Comparison of ENCODE assay signal across 28 cellular contexts in genomic region chr4:147594107-147594506, GRCh38. TPM values are rescaled to one million over a fixed set of nuclear protein-coding genes. Genes with fewer than 3 reads are reported as not detected.
A peak's percentile ranks its signal among the peaks of the same experiment; 100 is the strongest.
DNase-seq lines count a peak whose midpoint lies in the region; ATAC-seq, FAIRE-seq and TF ChIP-seq lines count a peak whose summit lies in the region.
"Had no signal": no experiment of that assay in that cellular context is flagged by ENCODE, and none has a peak within 500 bp of the region (broad histone marks: within the 10 kb centered on the region; RNA-seq: fewer than 3 reads in every experiment).

No MANE protein-coding gene starts in this region.

- TF ChIP-seq EP300 in K562 (IDR thresholded peaks at IDR 0.05; ENCODE audit: low read length): no peak

- POLR2A ChIA-PET in HCT116 (lab: Charles Lee): no interaction called here
- POLR2A ChIA-PET in K562 (lab: Yijun Ruan, JAX): no interaction called here

- TF ChIP-seq RAD21 in HCT116 (IDR thresholded peaks at IDR 0.05; ENCODE audit: low read depth) (peak; percentile 43; the same call in 1 of the 2 replicates), K562 (CRISPR knock-in tag; conservative IDR thresholded peaks at IDR 0.05 in 1 of 2, IDR thresholded peaks at IDR 0.05 in 1 of 2) (0 out of 4 replicates have a peak, but pooled peaks of 1 of the 2 experiments have one; percentile 10)

- in situ Hi-C loops in K562 (cut with MboI): loop anchor here (10.0 to 25.0 kb wide), 2 partner anchors 429 to 582 kb away; no protein-coding TSS in a partner anchor

- no peak overlapping the region for H3K4me2 ChIP-seq in HCT116 (ENCODE audit: low read length)
- H3K4me2 ChIP-seq in K562 (ENCODE audit: insufficient read depth, low read length): no peak overlapping the region
- H3K4me2 ChIP-seq: hepatocyte had no signal

- no peak overlapping the region for H3K4me3 ChIP-seq in AG09309 (ENCODE audit: control insufficient read depth, low read depth, low read length)
- H3K4me3 ChIP-seq in HCT116 (replicated peaks in 1 of 2; ENCODE audit: low read depth in 1 of 2, low read length in 2 of 2): no peak overlapping the region
- no peak overlapping the region for H3K4me3 ChIP-seq in K562
- no peak overlapping the region for H3K4me3 ChIP-seq in vagina
- H3K4me3 ChIP-seq: adrenal gland, breast epithelium, hepatocyte, lower lobe of right lung, psoas muscle, testis, uterus had no signal

- no peaks in the 10 kb centered on the region for H3K9me2 ChIP-seq in HCT116 (ENCODE audit: insufficient read depth)

- H3K27ac ChIP-seq in HCT116 (ENCODE audit: low read depth, low read length): no peak overlapping the region
- no peak overlapping the region for H3K27ac ChIP-seq in K562 (ENCODE audit: extremely low read depth, low read depth, low read length)
- H3K27ac ChIP-seq in vagina: no peak overlapping the region
- H3K27ac ChIP-seq: adrenal gland, breast epithelium, hepatocyte, lower lobe of right lung, psoas muscle, testis, uterus had no signal

- H2AFZ ChIP-seq in HCT116 (ENCODE audit: low read depth, low read length, poor library complexity, severe bottlenecking) (no peak overlapping the region), K562 (ENCODE audit: low read depth, low read length) (no peak overlapping the region)
- H2AFZ ChIP-seq: hepatocyte had no signal

- H3K9ac ChIP-seq in HCT116 (ENCODE audit: low read length) (no peak overlapping the region), K562 (ENCODE audit: insufficient read depth in 1 of 2, low read depth in 2 of 2, low read length in 2 of 2) (no peak overlapping the region)

- FAIRE-seq in K562 (lab: Jason Lieb, UNC): no peak
- FAIRE-seq: GM12892, small intestine had no signal

- intact Hi-C loops in HCT116 (cut with micrococcal nuclease) (loop anchor here (10.0 kb wide), 1 partner anchor 1249 kb away; no protein-coding TSS in a partner anchor), K562 (cut with micrococcal nuclease) (no loop called here), vagina (cut with DNase I) (loop anchor here (2.0 kb wide), 1 partner anchor 439 kb away; no protein-coding TSS in a partner anchor)

- CTCF ChIA-PET in HCT116 (lab: Charles Lee) (interaction anchor here (5.6 kb wide), 1 partner anchor 272 kb away, joined by 61 read pairs; no protein-coding TSS in a partner anchor), K562 (lab: Yijun Ruan, JAX; ENCODE audit: low intra/inter-chr PET ratio) (no interaction called here)

- peaks cover 0 to 8% of the 10 kb centered on the region in 2 experiments; a peak in 2 of 4 replicates for H3K4me1 ChIP-seq in HCT116 (ENCODE audit: control insufficient read depth in 1 of 2, insufficient read depth in 2 of 2, low read length in 2 of 2)
- no peaks in the 10 kb centered on the region for H3K4me1 ChIP-seq in K562 (replicated peaks in 1 of 2; ENCODE audit: control insufficient read depth in 2 of 2, insufficient read depth in 2 of 2, low read length in 2 of 2)
- no peaks in the 10 kb centered on the region for H3K4me1 ChIP-seq in vagina
- H3K4me1 ChIP-seq: adrenal gland, breast epithelium, psoas muscle had no signal

- TF ChIP-seq POLR2A in HCT116 (IDR thresholded peaks at IDR 0.05; ENCODE audit: borderline replicate concordance, extremely low read depth, insufficient read depth, insufficient read length) (no peak), K562 (conservative IDR thresholded peaks at IDR 0.05) (no peak), vagina (IDR thresholded peaks at IDR 0.05) (no peak)

- RAD21 ChIA-PET in HCT116 (lab: Charles Lee; ENCODE audit: low non-redundant PET in 1 of 2, low total read pairs in 2 of 2, uncharacterized antibody in 2 of 2, unreplicated experiment in 2 of 2): no interaction called here

- TF ChIP-seq CTCF in AG09309 (IDR thresholded peaks at IDR 0.05; ENCODE audit: control insufficient read depth, insufficient read depth, low read depth, low read length, missing control alignments) (peak; percentile 12), HCT116 (IDR thresholded peaks at IDR 0.05 in 2 of 3, conservative IDR thresholded peaks at IDR 0.05 in 1 of 3; ENCODE audit: borderline replicate concordance in 1 of 3, insufficient read depth in 1 of 3, low read depth in 2 of 3, low read length in 2 of 3) (peak; percentile 12 to 24 (median 23); a peak in 3 of 6 replicates), K562 (IDR thresholded peaks at IDR 0.05 in 2 of 3, conservative IDR thresholded peaks at IDR 0.05 in 1 of 3; ENCODE audit: insufficient read depth in 2 of 3, low read depth in 1 of 3, low read length in 3 of 3) (peak in 2 of 3 experiments; percentile 17 to 20; a peak in 1 of 6 replicates), vagina (IDR thresholded peaks at IDR 0.05) (no peak)

- 0% methylated on average over 5 of the region's 5 CpGs for WGBS in K562 (ENCODE audit: insufficient coverage, low coverage, missing lambda C conversion rate)

- H4K20me1 ChIP-seq in HCT116 (ENCODE audit: insufficient read depth) (no peaks in the 10 kb centered on the region), K562 (replicated peaks; ENCODE audit: control insufficient read depth, insufficient read depth, low read length) (no peaks in the 10 kb centered on the region)

- H3K27me3 ChIP-seq in HCT116 (ENCODE audit: insufficient read depth, low read length): no peaks in the 10 kb centered on the region
- H3K27me3 ChIP-seq in K562 (ENCODE audit: control insufficient read depth in 2 of 2, insufficient read depth in 2 of 2, low read length in 2 of 2): peaks cover 0 to 5% of the 10 kb centered on the region in 2 experiments; a peak in 1 of 5 replicates
- H3K27me3 ChIP-seq in vagina: no peaks in the 10 kb centered on the region
- H3K27me3 ChIP-seq: adrenal gland, breast epithelium, hepatocyte, testis, uterus had no signal

- DNase-seq in AG09309 (ENCODE audit: low read depth) (no peak), HCT116 (ENCODE audit: low read depth, low spot score) (no peak), K562 (ENCODE audit: extremely low read depth in 1 of 4, low spot score in 3 of 4) (no peak), iPS-NIHi7 (ENCODE audit: extremely low spot score) (peak; percentile 41), retina (no peak), vagina (ENCODE audit: extremely low spot score in 2 of 2) (no peak)
- no peak for DNase-seq in central memory CD4-positive, alpha-beta T cell
- DNase-seq: activated CD4-positive, alpha-beta T cell treated with anti-CD3 and anti-CD28 coated beads, Interleukin-2, amount 50 U/mL, for 48 hours; activated T-cell treated with anti-CD3 and anti-CD28 coated beads, Interleukin-2, amount 50 U/mL, for 1 hour; adrenal gland; dermis blood vessel endothelial cell; DMS79; foreskin melanocyte; islet precursor cell; KG1; lower lobe of right lung; NCI-H1694; NCI-H526 treated with DMSO at 0.1 percent for 48 hours; psoas muscle; small intestine; stimulated activated naive B cell treated with anti-CD40 and anti-IgM and Interleukin-4, amounts not matched to agents 10 μg/mL and 1 μg/mL and 100 μg/mL, for 72 hours; T-helper 9 cell; testis; uterus had no signal

- H3K79me2 ChIP-seq in HCT116 (ENCODE audit: insufficient read depth, low read length) (no peaks in the 10 kb centered on the region), K562 (ENCODE audit: control insufficient read depth, insufficient read depth, low read length) (no peaks in the 10 kb centered on the region)
- H3K79me2 ChIP-seq: hepatocyte had no signal

- no peak for ATAC-seq in HCT116
- ATAC-seq in K562: peak; percentile 48; the same call in 1 of the 3 replicates
- ATAC-seq in GM21576 (IDR thresholded peaks at IDR 0.05; ENCODE audit: unreplicated experiment): no peak
- ATAC-seq: lower lobe of right lung; psoas muscle; stimulated activated naive B cell treated with anti-CD40 and anti-IgM and Interleukin-4, amounts not matched to agents 10 μg/mL and 1 μg/mL and 100 μg/mL, for 72 hours had no signal

- BruUV-seq in HCT116 (replicated peaks; lab: Mats Ljungman, UMichigan) (no TSS peak), K562 (replicated peaks; lab: Mats Ljungman, UMichigan) (no TSS peak)

- no peaks in the 10 kb centered on the region for H3K9me1 ChIP-seq in K562 (ENCODE audit: control insufficient read depth, insufficient read depth, low read length)

- H3K9me3 ChIP-seq in HCT116 (ENCODE audit: control insufficient read depth in 1 of 2, insufficient read depth in 1 of 2, low read depth in 1 of 2, low read length in 2 of 2) (no peaks in the 10 kb centered on the region), K562 (replicated peaks; ENCODE audit: control insufficient read depth, insufficient read depth, low read depth, low read length) (no peaks in the 10 kb centered on the region), vagina (no peaks in the 10 kb centered on the region)
- H3K9me3 ChIP-seq: adrenal gland, breast epithelium, lower lobe of right lung, psoas muscle, testis, uterus had no signal

- H3K36me3 ChIP-seq in HCT116 (ENCODE audit: control insufficient read depth in 1 of 2, insufficient read depth in 2 of 2, low read length in 2 of 2): no peaks in the 10 kb centered on the region
- no peaks in the 10 kb centered on the region for H3K36me3 ChIP-seq in K562 (ENCODE audit: control insufficient read depth, insufficient read depth, low read length)
- no peaks in the 10 kb centered on the region for H3K36me3 ChIP-seq in vagina
- H3K36me3 ChIP-seq: adrenal gland, breast epithelium, lower lobe of right lung, uterus had no signal

TF ChIP-seq in K562, 482 proteins besides CTCF, POLR2A, EP300 and RAD21 (continues in another document):
- TF ChIP-seq ELF4 (CRISPR knock-in tag; IDR thresholded peaks at IDR 0.05) (no peak), BCL6 (CRISPR knock-in tag; IDR thresholded peaks at IDR 0.05) (no peak)

RNA-seq across cellular contexts. Expression of gene TMEM184C, which starts 23.1 kb away (rescaled TPM):
- 24.6 TPM for total RNA-seq in HCT116 (2021; ENCODE audit: unreplicated experiment)
- polyA plus RNA-seq in HCT116 (2012): 16.2 and 17.5 TPM in 2 replicates
- total RNA-seq in K562 (2011; cell fraction: chromatin; rRNA removed; ENCODE audit: low replicate concordance): 23.6 and 25.2 TPM in 2 replicates
- total RNA-seq in K562 (2011; cell fraction: nucleolus; rRNA removed): 14.2 and 16.7 TPM in 2 replicates
- total RNA-seq in K562 (2011; cell fraction: nucleoplasm; rRNA removed): 21.8 and 26.3 TPM in 2 replicates
- total RNA-seq in K562 (2014; rRNA removed): 11.8 and 14.2 TPM in 2 replicates
- total RNA-seq in K562 (2014; rRNA removed; fragmentation: Illumina TruSeq; extraction: Trizol): 19.7 and 20.1 TPM in 2 replicates
- 19.8 and 20.6 TPM in 2 replicates for total RNA-seq in K562 (2015; rRNA removed; fragmentation: Illumina TruSeq; extraction: Trizol)
- 18.2 and 20.9 TPM in 2 replicates for total RNA-seq in K562 (2021)
- polyA plus RNA-seq in K562 (2011; rRNA removed): 18.6 and 20.2 TPM in 2 replicates
- 4.1 and 6.2 TPM in 2 replicates for polyA plus RNA-seq in K562 (2011; cell fraction: cytosol; rRNA removed)
- polyA plus RNA-seq in K562 (2011; cell fraction: nucleus; rRNA removed): 6.3 and 8.0 TPM in 2 replicates
- 13.6 and 13.9 TPM in 2 replicates for polyA plus RNA-seq in K562 (2012)
- 20.3 and 24.2 TPM in 2 replicates for polyA plus RNA-seq in K562 (2014; fragmentation: Illumina TruSeq; extraction: Trizol)
- 1 to 10 TPM; 3.9 to 4.8 TPM for polyA plus RNA-seq in K562 (2014; fragmentation: Nextera tagmentation; extraction: Ambion mirVana)
- polyA plus RNA-seq in K562 (2014; rRNA removed): 8.0 and 10.5 TPM in 2 replicates
- 17.4 and 28.0 TPM in 2 replicates for polyA minus RNA-seq in K562 (2011; rRNA and poly(A)+ RNA removed)
- polyA minus RNA-seq in K562 (2011; cell fraction: cytosol; rRNA and poly(A)+ RNA removed): 11.4 and 15.8 TPM in 2 replicates
- polyA minus RNA-seq in K562 (2011; cell fraction: nucleus; rRNA and poly(A)+ RNA removed): 7.5 and 14.6 TPM in 2 replicates
- total RNA-seq in vagina: 25.0 TPM

Comparison
In these comparisons a context has a peak if more than half of its experiments do, and no peak if none do; other contexts are left out.
1. CTCF ChIP-seq: peak in AG09309 (single experiment), HCT116 (3 of 3) and K562 (2 of 3); none in vagina (0 of 3).